22 cellular contexts compared by ENCODE assay signal in genomic region chr2:238666543-238666942, GRCh38.
"Had no signal": no experiment of that assay in that cellular context is flagged by ENCODE, and none has a peak within 500 bp of the region (broad histone marks: within the 10 kb centered on the region; RNA-seq: fewer than 3 reads in every experiment).

No MANE protein-coding gene starts in this region.

- H3K36me3 ChIP-seq: SJSA1 had no signal

- DNase-seq: Kasumi-1, MM.1S, NCI-H1092 treated with DMSO at 0.1 percent for 48 hours, NCI-H1436, NCI-H187, NCI-H2029, NCI-H2081 treated with DMSO at 0.1 percent for 48 hours, NCI-H2171, NCI-H446, NCI-H510A, NCI-H524 treated with DMSO at 0.1 percent for 48 hours, NCI-H69, NCI-H774, Right ventricle myocardium superior, RPMI8226, SIG-M5 had no signal

- H3K4me2 ChIP-seq: KMS-11 had no signal

- H3K27me3 ChIP-seq: SJSA1 had no signal

- H3K4me1 ChIP-seq: SJSA1 had no signal

- FAIRE-seq: HTR-8/SVneo, RCC 7860 had no signal

- H3K9ac ChIP-seq: KMS-11 had no signal

- H3K27ac ChIP-seq: HL-60, KMS-11, SJSA1, SK-N-MC had no signal

- H3K4me3 ChIP-seq: SJSA1, SK-N-MC had no signal
